Comparison of ENCODE assay signal across 17 cellular contexts in the genomic region with DNA sequence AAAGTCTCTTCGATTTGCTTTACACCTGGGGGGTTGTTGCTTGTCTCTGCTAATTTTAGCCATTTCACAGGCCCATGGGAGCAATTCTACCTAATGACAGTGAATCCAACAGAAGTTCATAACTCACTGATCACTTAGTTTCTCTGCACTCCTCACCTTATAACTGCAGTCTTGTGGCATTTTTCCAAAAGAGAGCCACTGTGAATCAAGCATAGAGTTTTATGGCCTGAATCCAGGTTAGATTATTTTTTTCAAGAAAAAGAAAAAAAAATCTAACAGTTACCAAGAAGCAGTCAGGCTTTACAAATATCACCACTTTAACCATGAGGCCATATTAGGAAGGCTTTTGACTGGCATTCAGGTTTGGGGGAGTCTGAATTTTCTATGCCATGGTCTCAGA. TPM values are rescaled to one million over a fixed set of nuclear protein-coding genes. Genes with fewer than 3 reads are reported as not detected.
DNase-seq lines count a peak whose midpoint lies in the region; ATAC-seq, FAIRE-seq and TF ChIP-seq lines count a peak whose summit lies in the region.
"Had no signal": no experiment of that assay in that cellular context is flagged by ENCODE, and none has a peak within 500 bp of the region (broad histone marks: within the 10 kb centered on the region; RNA-seq: fewer than 3 reads in every experiment).

No MANE protein-coding gene starts in this region.

- FAIRE-seq in urothelium cell line (lab: Jason Lieb, UNC): no peak
- FAIRE-seq: GM12892 had no signal

- peak overlapping the region; percentile 99 for H3K27ac Mint-ChIP-seq in CD4-positive, alpha-beta T cell
- peak overlapping the region; percentile 93 to 99 for H3K27ac Mint-ChIP-seq in activated naive CD4-positive, alpha-beta T cell treated with anti-CD3 and anti-CD28 coated beads, Interleukin-2, amount 50 U/mL, for 72 hours
- peak overlapping the region; percentile 95 to 100 (median 100) for H3K27ac Mint-ChIP-seq in naive thymus-derived CD8-positive, alpha-beta T cell

- no peak overlapping the region for H3K4ac ChIP-seq in IMR-90 (ENCODE audit: low read depth, low read length)

- H3K4me3 ChIP-seq in IMR-90 (ENCODE audit: insufficient read depth, low read depth, low read length): no peak overlapping the region
- H3K4me3 ChIP-seq: coronary artery, heart left ventricle had no signal

- no peak overlapping the region for H2BK5ac ChIP-seq in IMR-90 (ENCODE audit: low read depth, low read length, poor library complexity, severe bottlenecking)

- WGBS in IMR-90 (ENCODE audit: extremely low coverage in 2 of 2, insufficient read length in 1 of 2), 2 experiments: no CpG with 5 or more reads among the region's 1 CpG

- TF ChIP-seq RAD21 in IMR-90 (IDR thresholded peaks at IDR 0.05; ENCODE audit: low read length): no peak

- H3K27me3 Mint-ChIP-seq in CD4-positive, alpha-beta T cell: no peaks in the 10 kb centered on the region
- H3K27me3 Mint-ChIP-seq in naive thymus-derived CD8-positive, alpha-beta T cell: no peaks in the 10 kb centered on the region

- H3K27me3 ChIP-seq in CD4-positive, alpha-beta T cell (ENCODE audit: control insufficient read depth, insufficient read depth, low read length): no peaks in the 10 kb centered on the region
- H3K27me3 ChIP-seq in IMR-90 (ENCODE audit: control insufficient read depth, insufficient read depth, low read length): no peaks in the 10 kb centered on the region
- H3K27me3 ChIP-seq: heart left ventricle had no signal

- H3K4me2 ChIP-seq in IMR-90 (ENCODE audit: low read depth, low read length): no peak overlapping the region

- H3K9ac ChIP-seq in IMR-90 (ENCODE audit: low read depth, low read length): no peak overlapping the region
- H3K9ac ChIP-seq: parathyroid adenoma had no signal

- peaks cover 71% of the 10 kb centered on the region for H3K4me1 Mint-ChIP-seq in CD4-positive, alpha-beta T cell (ENCODE audit: low read depth)
- peaks cover 32 to 70% (median 60%) of the 10 kb centered on the region in 4 donors for H3K4me1 Mint-ChIP-seq in naive thymus-derived CD8-positive, alpha-beta T cell

- H3K18ac ChIP-seq in IMR-90 (ENCODE audit: low read depth, low read length): no peak overlapping the region

- no peak overlapping the region for H2BK20ac ChIP-seq in IMR-90 (ENCODE audit: low read depth, low read length)

- no TSS peak for BruUV-seq in IMR-90 (replicated peaks; lab: Mats Ljungman, UMichigan)

- H3K36me3 ChIP-seq in IMR-90 (ENCODE audit: control insufficient read depth, insufficient read depth, low read length): no peaks in the 10 kb centered on the region
- H3K36me3 ChIP-seq: heart left ventricle had no signal

- in situ Hi-C loops in IMR-90 (cut with MboI; ENCODE audit: low sequenced_read_pairs): no loop called here

- H3K9me1 ChIP-seq in IMR-90 (ENCODE audit: insufficient read depth, low read length): peaks cover 3% of the 10 kb centered on the region; the same call in 1 of the 2 replicates

- no peaks in the 10 kb centered on the region for H4K20me1 ChIP-seq in IMR-90 (ENCODE audit: insufficient read depth, low read length)

- intact Hi-C loops in CD4-positive, alpha-beta T cell (cut with DNase I, micrococcal nuclease): loop anchor here (2.0 to 5.0 kb wide), 3 partner anchors 184 to 387 kb away; a partner anchor contains a TSS
- intact Hi-C loops in IMR-90 (cut with micrococcal nuclease): loop anchor here (5.0 kb wide), 1 partner anchor 203 kb away; no protein-coding TSS in a partner anchor

- H4K8ac ChIP-seq in IMR-90 (ENCODE audit: low read depth in 2 of 2, low read length in 2 of 2): no peak overlapping the region

- H3K27ac ChIP-seq in CD4-positive, alpha-beta T cell (ENCODE audit: low read depth, low read length): peak overlapping the region; percentile 98
- no peak overlapping the region for H3K27ac ChIP-seq in IMR-90 (ENCODE audit: insufficient read depth, low read length)
- H3K27ac ChIP-seq: coronary artery, parathyroid adenoma, RWPE1 had no signal

- dilution Hi-C loops in IMR-90 (cut with HindIII; ENCODE audit: low sequenced_read_pairs, unreplicated experiment): no loop called here

- H2AFZ ChIP-seq in IMR-90 (replicated peaks; ENCODE audit: low read length, poor library complexity): no peak overlapping the region
- H2AFZ ChIP-seq: parathyroid adenoma had no signal

- no peak overlapping the region for H2AK5ac ChIP-seq in IMR-90 (ENCODE audit: low read depth, low read length)

- TF ChIP-seq CTCF in CD4-positive, alpha-beta T cell (IDR thresholded peaks at IDR 0.05): no peak
- no peak for TF ChIP-seq CTCF in IMR-90 (conservative IDR thresholded peaks at IDR 0.05; ENCODE audit: low read depth, low read length)

- H3K23ac ChIP-seq in IMR-90 (ENCODE audit: low read depth, low read length): no peak overlapping the region

- H3K9me3 Mint-ChIP-seq in CD4-positive, alpha-beta T cell: no peaks in the 10 kb centered on the region
- no peaks in the 10 kb centered on the region for H3K9me3 Mint-ChIP-seq in activated naive CD4-positive, alpha-beta T cell treated with anti-CD3 and anti-CD28 coated beads, Interleukin-2, amount 50 U/mL, for 72 hours
- H3K9me3 Mint-ChIP-seq in naive thymus-derived CD8-positive, alpha-beta T cell: no peaks in the 10 kb centered on the region

- no peak overlapping the region for H3K56ac ChIP-seq in IMR-90 (ENCODE audit: extremely low read depth, insufficient read depth, low read length)

- no peak overlapping the region; the same call in 2 of the 3 replicates for H2BK15ac ChIP-seq in IMR-90 (ENCODE audit: low read depth, low read length)

- peaks cover 54% of the 10 kb centered on the region for H3K36me3 Mint-ChIP-seq in CD4-positive, alpha-beta T cell (ENCODE audit: low read depth)
- H3K36me3 Mint-ChIP-seq in activated naive CD4-positive, alpha-beta T cell treated with anti-CD3 and anti-CD28 coated beads, Interleukin-2, amount 50 U/mL, for 72 hours: peaks cover 66 to 81% of the 10 kb centered on the region in 2 donors
- H3K36me3 Mint-ChIP-seq in naive thymus-derived CD8-positive, alpha-beta T cell: peaks cover 27 to 32% (median 31%) of the 10 kb centered on the region in 3 donors

- POLR2A ChIA-PET in CD4-positive, alpha-beta T cell (lab: Charles Lee): interaction anchor here (1.0 to 15.7 kb wide), 26 partner anchors 8 to 1020 kb away, joined by 3 to 576 read pairs (median 19); a partner anchor contains a TSS
- POLR2A ChIA-PET in IMR-90 (lab: Charles Lee; ENCODE audit: unreplicated experiment): no interaction called here
- POLR2A ChIA-PET in naive thymus-derived CD8-positive, alpha-beta T cell (lab: Charles Lee): interaction anchor here (1.0 to 17.7 kb wide), 16 partner anchors 9 to 196 kb away, joined by 3 to 989 read pairs (median 15); no protein-coding TSS in a partner anchor

- ATAC-seq in CD4-positive, alpha-beta T cell (ENCODE audit: poor library complexity): no peak
- no peak for ATAC-seq in IMR-90 (ENCODE audit: low read depth)
- ATAC-seq in activated naive CD4-positive, alpha-beta T cell treated with anti-CD3 and anti-CD28 coated beads, Interleukin-2, amount 50 U/mL, for 72 hours: no peak
- ATAC-seq in naive thymus-derived CD8-positive, alpha-beta T cell: no peak
- ATAC-seq in HG03095 (IDR thresholded peaks at IDR 0.05; ENCODE audit: unreplicated experiment): no peak
- ATAC-seq: esophagus mucosa had no signal

- H2BK120ac ChIP-seq in IMR-90 (ENCODE audit: low read depth, low read length): 0 out of 2 replicates have a peak overlapping the region, but pooled peaks have one; percentile 17

- H3K14ac ChIP-seq in IMR-90 (replicated peaks; ENCODE audit: low read depth, low read length): no peak overlapping the region

- no peak overlapping the region for H2AK9ac ChIP-seq in IMR-90 (replicated peaks; ENCODE audit: low read depth, low read length, poor library complexity)

- CTCF ChIA-PET in CD4-positive, alpha-beta T cell (lab: Charles Lee): interaction anchor here (1.3 to 3.2 kb wide), 7 partner anchors 60 to 204 kb away, joined by 3 to 13 read pairs (median 7); no protein-coding TSS in a partner anchor
- CTCF ChIA-PET in IMR-90 (lab: Yijun Ruan, JAX): no interaction called here

- H3K4me1 ChIP-seq in IMR-90 (ENCODE audit: control insufficient read depth, insufficient read depth, low read length): peaks cover 7% of the 10 kb centered on the region

- peaks cover 0 to 12% of the 10 kb centered on the region in 2 experiments; a peak in 3 of 4 replicates for H3K79me1 ChIP-seq in IMR-90 (ENCODE audit: low read depth in 1 of 2, low read length in 2 of 2)

- TF ChIP-seq POLR2A in IMR-90 (IDR thresholded peaks at IDR 0.05; ENCODE audit: low read depth, low read length): no peak

- DNase-seq in CD4-positive, alpha-beta T cell: no peak
- DNase-seq in IMR-90 (no peak), NCI-H2107 (lab: John Stamatoyannopoulos, UW) (no peak), GM19240 (ENCODE audit: insufficient read length, low spot score) (no peak), urothelium cell line (ENCODE audit: low spot score) (no peak)
- no peak for DNase-seq in activated naive CD4-positive, alpha-beta T cell treated with anti-CD3 and anti-CD28 coated beads, Interleukin-2, amount 50 U/mL, for 72 hours (ENCODE audit: low spot score in 2 of 2)
- DNase-seq in naive thymus-derived CD8-positive, alpha-beta T cell: peak in 3 of 10 donors; percentile 35 to 52 (median 47)
- DNase-seq: activated CD8-positive, alpha-beta memory T cell treated with anti-CD3 and anti-CD28 coated beads for 24 hours; C1 segment of cervical spinal cord; heart left ventricle; NCI-H2029 had no signal

- H3K9me3 ChIP-seq in CD4-positive, alpha-beta T cell (ENCODE audit: control insufficient read depth, low read length): no peaks in the 10 kb centered on the region
- H3K9me3 ChIP-seq in IMR-90 (ENCODE audit: control insufficient read depth, insufficient read depth, low read length): no peaks in the 10 kb centered on the region
- H3K9me3 ChIP-seq: heart left ventricle had no signal

- H3K4me3 Mint-ChIP-seq in CD4-positive, alpha-beta T cell: peak overlapping the region; percentile 80
- H3K4me3 Mint-ChIP-seq in naive thymus-derived CD8-positive, alpha-beta T cell: peak overlapping the region; percentile 82 to 97 (median 90)

- H4K5ac ChIP-seq in IMR-90 (ENCODE audit: low read depth, low read length): no peak overlapping the region

- no peak overlapping the region for H4K91ac ChIP-seq in IMR-90 (ENCODE audit: insufficient read depth, low read depth, low read length)

TF ChIP-seq in IMR-90, 13 proteins besides CTCF, POLR2A, EP300 and RAD21 (continues in another document):
- TF ChIP-seq CEBPB (IDR thresholded peaks at IDR 0.05; ENCODE audit: low read depth, low read length): no peak

RNA-seq across cellular contexts. Expression of a gene that starts 1.5 kb away (rescaled TPM):
- total RNA-seq in CD4-positive, alpha-beta T cell: 100 to 1,000 TPM; 623 to 638 TPM
- 56.9 and 71.7 TPM in 2 replicates for total RNA-seq in IMR-90 (2012; rRNA removed)
- polyA plus RNA-seq in IMR-90 (2012; rRNA removed): 39.0 and 40.7 TPM in 2 replicates
- polyA plus RNA-seq in IMR-90 (2012; cell fraction: cytosol; rRNA removed): 12.9 and 32.4 TPM in 2 replicates
- polyA plus RNA-seq in IMR-90 (2012; cell fraction: nucleus; rRNA removed; ENCODE audit: low replicate concordance): 7.9 and 30.3 TPM in 2 replicates
- 100 to 1,000 TPM; 309 to 314 TPM for total RNA-seq in activated naive CD4-positive, alpha-beta T cell treated with anti-CD3 and anti-CD28 coated beads, Interleukin-2, amount 50 U/mL, for 72 hours
- total RNA-seq in naive thymus-derived CD8-positive, alpha-beta T cell: 1,000 to 10,000 TPM; 1,319 to 1,437 TPM
- polyA plus RNA-seq in naive thymus-derived CD8-positive, alpha-beta T cell: 100 to 1,000 TPM; 569 to 668 (median 661) TPM
